In the genomic region with DNA sequence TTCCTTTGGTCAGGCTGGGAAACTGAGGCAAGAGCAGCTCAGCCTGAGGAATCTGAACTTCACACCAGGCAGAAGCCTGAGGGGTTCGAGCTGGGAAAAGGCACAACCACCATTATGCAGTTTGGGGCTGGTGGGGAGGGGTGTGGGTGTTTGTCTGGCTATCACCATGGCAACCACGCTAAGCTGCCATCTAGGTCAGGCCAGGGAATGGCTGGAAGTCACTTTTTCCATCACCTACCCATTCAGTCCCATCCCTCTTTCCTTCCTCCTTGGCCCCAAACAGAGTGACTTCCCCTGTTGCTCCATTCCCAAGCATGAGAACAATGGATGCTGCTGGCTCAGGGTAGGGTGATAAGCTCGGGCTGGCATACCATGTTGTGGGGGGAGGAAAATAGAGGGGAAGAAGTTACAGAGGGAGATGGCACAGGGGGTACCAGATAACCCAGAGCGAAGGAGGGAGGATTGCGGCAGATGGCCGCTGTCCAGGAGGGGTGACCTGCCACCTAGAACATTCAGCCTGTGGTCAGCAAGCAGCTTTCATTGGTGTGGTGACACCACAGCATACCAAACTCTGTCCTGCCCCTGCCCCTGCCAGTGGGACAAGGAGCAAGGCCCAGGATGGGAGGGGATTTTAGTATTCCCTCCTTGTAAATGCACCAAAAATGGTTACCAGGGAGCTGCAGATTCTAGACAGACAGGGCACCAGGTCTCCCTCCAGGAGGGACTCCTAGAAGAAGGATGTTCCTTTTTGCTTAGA, we compare ENCODE assay signal across 1 cellular context.
TF ChIP-seq lines count a peak whose summit lies in the region.

No MANE protein-coding gene starts in this region.

TF ChIP-seq in IMR-90, 13 proteins besides CTCF, POLR2A, EP300 and RAD21:
- TF ChIP-seq NFE2L2 (IDR thresholded peaks at IDR 0.05; ENCODE audit: low read depth, low read length) (no peak), MXI1 (IDR thresholded peaks at IDR 0.05; ENCODE audit: borderline replicate concordance, low read depth, low read length) (no peak)
